Comparison of ENCODE assay signal across 1 cellular context in genomic region chr1:8858888-8859706, GRCh38.
TF ChIP-seq lines count a peak whose summit lies in the region.

No MANE protein-coding gene starts in this region.

TF ChIP-seq in SK-N-SH treated with all-trans-retinoic acid at 6 μM for 48 hours, 23 proteins besides CTCF, POLR2A, EP300 and RAD21 (continued from another document):
- TF ChIP-seq, protein P1, sequence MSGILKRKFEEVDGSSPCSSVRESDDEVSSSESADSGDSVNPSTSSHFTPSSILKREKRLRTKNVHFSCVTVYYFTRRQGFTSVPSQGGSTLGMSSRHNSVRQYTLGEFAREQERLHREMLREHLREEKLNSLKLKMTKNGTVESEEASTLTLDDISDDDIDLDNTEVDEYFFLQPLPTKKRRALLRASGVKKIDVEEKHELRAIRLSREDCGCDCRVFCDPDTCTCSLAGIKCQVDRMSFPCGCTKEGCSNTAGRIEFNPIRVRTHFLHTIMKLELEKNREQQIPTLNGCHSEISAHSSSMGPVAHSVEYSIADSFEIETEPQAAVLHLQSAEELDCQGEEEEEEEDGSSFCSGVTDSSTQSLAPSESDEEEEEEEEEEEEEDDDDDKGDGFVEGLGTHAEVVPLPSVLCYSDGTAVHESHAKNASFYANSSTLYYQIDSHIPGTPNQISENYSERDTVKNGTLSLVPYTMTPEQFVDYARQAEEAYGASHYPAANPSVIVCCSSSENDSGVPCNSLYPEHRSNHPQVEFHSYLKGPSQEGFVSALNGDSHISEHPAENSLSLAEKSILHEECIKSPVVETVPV (CRISPR knock-in tag; IDR thresholded peaks at IDR 0.05): no peak
- TF ChIP-seq TCF4 (CRISPR knock-in tag; IDR thresholded peaks at IDR 0.05; ENCODE audit: borderline replicate concordance) (no peak), PPARA (CRISPR knock-in tag; IDR thresholded peaks at IDR 0.05; ENCODE audit: borderline replicate concordance) (no peak), ESRRG (CRISPR knock-in tag; IDR thresholded peaks at IDR 0.05) (no peak), CREB5 (CRISPR knock-in tag; IDR thresholded peaks at IDR 0.05; ENCODE audit: low read depth) (no peak), CSDC2 (CRISPR knock-in tag; IDR thresholded peaks at IDR 0.05) (no peak), BACH2 (CRISPR knock-in tag; IDR thresholded peaks at IDR 0.05; ENCODE audit: borderline replicate concordance) (no peak), ZNF8 (CRISPR knock-in tag; IDR thresholded peaks at IDR 0.05) (no peak), RARB (CRISPR knock-in tag; IDR thresholded peaks at IDR 0.05) (no peak), TOX (CRISPR knock-in tag; IDR thresholded peaks at IDR 0.05; ENCODE audit: borderline replicate concordance) (no peak), PATZ1 (CRISPR knock-in tag; IDR thresholded peaks at IDR 0.05; ENCODE audit: borderline replicate concordance) (no peak), TSHZ2 (CRISPR knock-in tag; IDR thresholded peaks at IDR 0.05) (no peak), OSR1 (CRISPR knock-in tag; IDR thresholded peaks at IDR 0.05) (no peak)
